In genomic region chr7:130875901-130876300, GRCh38 we compare ENCODE assay signal across 1 cellular context.
TF ChIP-seq lines count a peak whose summit lies in the region.

No MANE protein-coding gene starts in this region.

TF ChIP-seq in A549, 52 proteins besides CTCF, POLR2A, EP300 and RAD21 (continued from another document):
- TF ChIP-seq REST (IDR thresholded peaks at IDR 0.05) (no peak), EHMT2 (IDR thresholded peaks at IDR 0.05; ENCODE audit: low read depth) (no peak), KDM5A (IDR thresholded peaks at IDR 0.05) (no peak), TFCP2L1 (CRISPR knock-in tag; IDR thresholded peaks at IDR 0.05) (no peak), CEBPB (IDR thresholded peaks at IDR 0.05) (no peak), ELK1 (IDR thresholded peaks at IDR 0.05; ENCODE audit: low read depth, low read length) (no peak), CBX8 (IDR thresholded peaks at IDR 0.05) (no peak), MAZ (IDR thresholded peaks at IDR 0.05; ENCODE audit: borderline replicate concordance, low read depth, low read length) (no peak)
